In the genomic region with DNA sequence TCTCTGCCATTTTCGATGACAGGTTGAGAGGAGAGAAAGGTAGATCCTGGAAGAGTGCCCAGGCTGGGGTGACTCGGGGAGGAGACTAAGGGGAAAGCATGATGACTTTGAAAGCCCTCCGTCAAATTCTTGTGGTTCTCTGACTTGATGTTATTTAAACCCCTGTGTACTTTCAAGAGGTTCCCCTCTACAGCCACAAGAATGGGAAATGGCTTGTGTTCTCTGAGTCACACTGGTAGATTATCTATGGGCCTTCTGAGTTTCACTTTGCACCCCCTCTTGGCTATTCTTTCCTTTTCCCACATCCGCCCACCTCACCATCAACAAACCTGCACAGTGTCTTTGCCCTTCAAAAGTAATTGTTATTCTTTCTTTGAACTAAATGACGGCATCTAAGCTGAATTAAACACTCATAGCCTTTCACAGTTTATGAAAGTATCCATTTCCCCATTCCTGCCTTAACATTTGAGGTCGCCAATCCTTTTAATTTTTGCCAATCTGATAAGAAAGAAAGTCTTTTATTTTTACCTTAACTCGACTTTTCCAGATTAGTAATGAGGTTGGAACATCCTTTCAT, we compare ENCODE assay signal across 8 cellular contexts. TPM values are rescaled to one million over a fixed set of nuclear protein-coding genes. Genes with fewer than 3 reads are reported as not detected.
A peak's percentile ranks its signal among the peaks of the same experiment; 100 is the strongest.
DNase-seq lines count a peak whose midpoint lies in the region; ATAC-seq and TF ChIP-seq lines count a peak whose summit lies in the region.

No MANE protein-coding gene starts in this region.

- WGBS in testis, 2 donors, result 55 to 72% methylated on average over 7 of the region's 7 CpGs

- no peak for TF ChIP-seq POLR2A in testis (IDR thresholded peaks at IDR 0.05)

- no peak overlapping the region for H3K4me3 ChIP-seq in epithelial cell of proximal tubule (ENCODE audit: low read depth, low read length)
- H3K4me3 ChIP-seq in testis, result no peak overlapping the region

- H3K36me3 ChIP-seq in testis (ENCODE audit: low read depth, missing control alignments), result no peaks in the 10 kb centered on the region

- ATAC-seq in GM21723 (IDR thresholded peaks at IDR 0.05; ENCODE audit: unreplicated experiment), result peak; percentile 65

- no peaks in the 10 kb centered on the region for H3K9me3 ChIP-seq in testis

- intact Hi-C loops in testis (cut with DNase I; ENCODE audit: low total_unique reads), result no loop called here

- H3K27me3 ChIP-seq in testis, result no peaks in the 10 kb centered on the region

- no peak overlapping the region for H3K27ac ChIP-seq in testis

- DNase-seq in Daoy (ENCODE audit: low read depth) (peak; percentile 93), LoVo (ENCODE audit: low spot score) (peak; percentile 64), epithelial cell of proximal tubule (ENCODE audit: low read depth) (peak; percentile 76), 8988T (no peak), testis (no peak)
- peak; percentile 35 for DNase-seq in activated CD4-positive, alpha-beta T cell treated with anti-CD3 and anti-CD28 coated beads, Interleukin-2, amount 50 U/mL, for 1 hour
- DNase-seq in stimulated activated CD8-positive, alpha-beta memory T cell treated with anti-CD3 and anti-CD28 coated beads, Interleukin-2, amount 100 ng/mL, for 1 hour (ENCODE audit: low read depth in 2 of 2), result peak; percentile 42 to 56

- peaks cover 21% of the 10 kb centered on the region for H3K4me1 ChIP-seq in testis

- TF ChIP-seq CTCF in epithelial cell of proximal tubule (conservative IDR thresholded peaks at IDR 0.05; ENCODE audit: low read depth, low read length) (no peak), testis (IDR thresholded peaks at IDR 0.05) (no peak)

RNA-seq across cellular contexts. Expression of gene PRF1, which starts 24.1 kb away (rescaled TPM):
- not detected in 2 replicates for total RNA-seq in Daoy (2014; rRNA removed; shearing (Covaris generic))
- not detected in 2 replicates for total RNA-seq in epithelial cell of proximal tubule
- 1 to 10 TPM in 1 of 2 donors, under 1 TPM in 1; 0.55 to 1.8 TPM for total RNA-seq in testis
- polyA plus RNA-seq in testis (ENCODE audit: insufficient read depth, low read depth, low replicate concordance), result 2.2 TPM

Comparison
In these comparisons a context has a peak if more than half of its experiments do, and no peak if none do; other contexts are left out.
1. DNase-seq: peak in Daoy (single experiment), LoVo (single experiment), activated CD4-positive, alpha-beta T cell treated with anti-CD3 and anti-CD28 coated beads, Interleukin-2, amount 50 U/mL, for 1 hour (single experiment), epithelial cell of proximal tubule (single experiment) and stimulated activated CD8-positive, alpha-beta memory T cell treated with anti-CD3 and anti-CD28 coated beads, Interleukin-2, amount 100 ng/mL, for 1 hour (2 of 2); none in 8988T (single experiment) and testis (single experiment).